In the genomic region with DNA sequence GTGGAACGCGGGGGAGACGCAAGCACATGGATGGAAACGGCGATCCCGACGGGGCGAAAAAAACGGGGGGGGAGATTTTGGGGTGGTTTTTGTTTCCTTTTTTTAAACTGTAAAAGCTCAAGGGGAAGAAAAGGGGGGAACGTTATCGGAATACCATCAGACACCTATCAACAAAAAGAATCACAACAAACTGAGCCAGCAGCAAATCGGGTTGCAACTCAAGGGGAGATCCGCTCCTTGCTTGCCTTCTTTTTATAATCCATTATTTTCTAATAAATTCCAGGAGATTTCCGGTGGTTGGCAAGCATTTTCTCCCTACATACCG, we compare ENCODE assay signal across 8 cellular contexts. TPM values are rescaled to one million over a fixed set of nuclear protein-coding genes. Genes with fewer than 3 reads are reported as not detected.
DNase-seq lines count a peak whose midpoint lies in the region; ATAC-seq, FAIRE-seq and TF ChIP-seq lines count a peak whose summit lies in the region.

No MANE protein-coding gene starts in this region.

- peak; percentile 15 for FAIRE-seq in endothelial cell of umbilical vein (lab: Jason Lieb, UNC)

- H3K9me2 ChIP-seq in OCI-LY7 (ENCODE audit: insufficient read depth, low read length) = no peaks in the 10 kb centered on the region

- TF ChIP-seq POLR2A in endothelial cell of umbilical vein (IDR thresholded peaks at IDR 0.05; ENCODE audit: low read depth, low read length) = no peak

- H3K9me1 ChIP-seq in endothelial cell of umbilical vein (replicated peaks; ENCODE audit: control insufficient read depth, extremely low read depth, insufficient read depth, low read length) = no peaks in the 10 kb centered on the region

- no peaks in the 10 kb centered on the region for H3K9me3 ChIP-seq in OCI-LY7 (ENCODE audit: low read length)
- H3K9me3 ChIP-seq in endothelial cell of umbilical vein (replicated peaks; ENCODE audit: control insufficient read depth, insufficient read depth, low read length) = no peaks in the 10 kb centered on the region
- no peaks in the 10 kb centered on the region for H3K9me3 ChIP-seq in osteoblast (ENCODE audit: low read depth, low read length)

- DNase-seq in CMK (ENCODE audit: low read depth) (peak; percentile 33), OCI-LY7 (ENCODE audit: low spot score) (no peak), endothelial cell of umbilical vein (ENCODE audit: low read depth, low spot score) (no peak), osteoblast (ENCODE audit: insufficient read length, low spot score, missing footprints) (no peak), activated gamma-delta T cell (lab: John Stamatoyannopoulos, UW) (no peak), hippocampal formation (lab: John Stamatoyannopoulos, UW) (no peak)
- no peak for DNase-seq in activated CD4-positive, CD25-positive, alpha-beta regulatory T cell treated with anti-CD3 and anti-CD28 coated beads, Interleukin-2, amount 50 U/mL, for 72 hours

- no peaks in the 10 kb centered on the region for H3K79me2 ChIP-seq in OCI-LY7 (ENCODE audit: insufficient read depth, low read depth, low read length)
- H3K79me2 ChIP-seq in endothelial cell of umbilical vein (ENCODE audit: control insufficient read depth, insufficient read depth, low read length) = peaks cover 34% of the 10 kb centered on the region
- H3K79me2 ChIP-seq in osteoblast (ENCODE audit: insufficient read depth, low read length) = no peaks in the 10 kb centered on the region

- H3K27ac ChIP-seq in OCI-LY7 (ENCODE audit: low read depth, low read length, poor library complexity, severe bottlenecking) (peak overlapping the region; percentile 52), endothelial cell of umbilical vein (ENCODE audit: insufficient read depth, low read depth, low read length) (peak overlapping the region; percentile 99), osteoblast (ENCODE audit: low read depth, low read length) (peak overlapping the region; percentile 49)

- TF ChIP-seq CTCF in OCI-LY7 (conservative IDR thresholded peaks at IDR 0.05; ENCODE audit: low read length) (no peak), endothelial cell of umbilical vein (IDR thresholded peaks at IDR 0.05; ENCODE audit: extremely low read depth in 1 of 2, insufficient read depth in 1 of 2, low read depth in 1 of 2, low read length in 2 of 2) (no peak), osteoblast (IDR thresholded peaks at IDR 0.05; ENCODE audit: extremely low read depth, low read depth, low read length) (no peak)

- H3K9ac ChIP-seq in endothelial cell of umbilical vein (replicated peaks; ENCODE audit: extremely low read depth, insufficient read depth, low read length) = peak overlapping the region; percentile 99

- H3K36me3 ChIP-seq in OCI-LY7 (ENCODE audit: insufficient read depth, low read length) (no peaks in the 10 kb centered on the region), endothelial cell of umbilical vein (ENCODE audit: control insufficient read depth in 2 of 2, extremely low read depth in 1 of 2, insufficient read depth in 2 of 2, low read length in 2 of 2) (no peaks in the 10 kb centered on the region), osteoblast (ENCODE audit: insufficient read depth, low read length) (no peaks in the 10 kb centered on the region)

- peak overlapping the region; percentile 81 for H3K4me2 ChIP-seq in OCI-LY7 (ENCODE audit: low read length)
- peak overlapping the region; percentile 95 for H3K4me2 ChIP-seq in endothelial cell of umbilical vein (ENCODE audit: insufficient read depth, low read length)
- peak overlapping the region; percentile 98 for H3K4me2 ChIP-seq in osteoblast (ENCODE audit: insufficient read depth, low read length)

- intact Hi-C loops in OCI-LY7 (cut with micrococcal nuclease; ENCODE audit: unreplicated experiment) (loop anchor here (5.0 to 10.0 kb wide), 5 partner anchors 101 to 1136 kb away; partner anchors contain the start of genes NOCT, RAB33B and SETD7), endothelial cell of umbilical vein (cut with micrococcal nuclease) (loop anchor here (5.0 kb wide), 1 partner anchor 219 kb away; the partner anchor contains the start of gene SCOC)

- CTCF ChIA-PET in OCI-LY7 (lab: Charles Lee; ENCODE audit: unreplicated experiment) = no interaction called here
- CTCF ChIA-PET in endothelial cell of umbilical vein (lab: Charles Lee) = interaction anchor here (0.6 to 5.1 kb wide), 14 partner anchors 10 to 421 kb away, joined by 3 to 65 read pairs (median 6); no protein-coding TSS in a partner anchor

- ATAC-seq in HG02885 (IDR thresholded peaks at IDR 0.05; ENCODE audit: poor library complexity, unreplicated experiment) = no peak

- dilution Hi-C loops in endothelial cell of umbilical vein (cut with MboI; ENCODE audit: extremely low pct_ligation_motif_present, low sequenced_read_pairs) = no loop called here

- H3K4me1 ChIP-seq in OCI-LY7 (ENCODE audit: insufficient read depth, low read length, poor library complexity, severe bottlenecking) (peaks cover 53% of the 10 kb centered on the region), endothelial cell of umbilical vein (ENCODE audit: control insufficient read depth, extremely low read depth, insufficient read depth, low read length) (peaks cover 10% of the 10 kb centered on the region), osteoblast (ENCODE audit: insufficient read depth, low read length) (peaks cover 10% of the 10 kb centered on the region)

- POLR2A ChIA-PET in OCI-LY7 (lab: Charles Lee) (interaction anchor here (0.7 to 1.0 kb wide), 2 partner anchors 56 to 90 kb away, joined by 3 read pairs; no protein-coding TSS in a partner anchor), endothelial cell of umbilical vein (lab: Charles Lee) (interaction anchor here (0.7 to 1.4 kb wide), 8 partner anchors 15 to 413 kb away, joined by 3 to 5 read pairs (median 4); no protein-coding TSS in a partner anchor)

- BruUV-seq in OCI-LY7 (replicated peaks; lab: Mats Ljungman, UMichigan) = no TSS peak
- no TSS peak for BruUV-seq in endothelial cell of umbilical vein (replicated peaks; lab: Mats Ljungman, UMichigan)

- H3K4me3 ChIP-seq in OCI-LY7 (ENCODE audit: low read depth, low read length, poor library complexity, severe bottlenecking) (peak overlapping the region; percentile 72), endothelial cell of umbilical vein (replicated peaks in 1 of 3; ENCODE audit: insufficient read depth in 1 of 3, low read depth in 1 of 3, low read length in 3 of 3) (peak overlapping the region; percentile 61 to 91 (median 64)), osteoblast (ENCODE audit: insufficient read depth, low read length) (peak overlapping the region; percentile 80)

- H4K20me1 ChIP-seq in OCI-LY7 (ENCODE audit: insufficient read depth, low read length) (no peaks in the 10 kb centered on the region), endothelial cell of umbilical vein (replicated peaks; ENCODE audit: control insufficient read depth, extremely low read depth, insufficient read depth, low read length) (no peaks in the 10 kb centered on the region), osteoblast (ENCODE audit: insufficient read depth, low read length) (no peaks in the 10 kb centered on the region)

- H2AFZ ChIP-seq in OCI-LY7 (ENCODE audit: low read length) (peak overlapping the region; percentile 95), endothelial cell of umbilical vein (ENCODE audit: low read depth, low read length) (peak overlapping the region; percentile 52), osteoblast (ENCODE audit: low read length) (peak overlapping the region; percentile 87)

- H3K27me3 ChIP-seq in endothelial cell of umbilical vein (ENCODE audit: control insufficient read depth in 2 of 2, insufficient read depth in 2 of 2, low read length in 2 of 2) = no peaks in the 10 kb centered on the region
- peaks cover 10% of the 10 kb centered on the region for H3K27me3 ChIP-seq in osteoblast (ENCODE audit: insufficient read depth, low read length)

TF ChIP-seq in endothelial cell of umbilical vein, 7 proteins besides CTCF, POLR2A, EP300 and RAD21:
- TF ChIP-seq JUN (IDR thresholded peaks at IDR 0.05; ENCODE audit: borderline replicate concordance, insufficient read depth, insufficient read length, low read depth) (no peak), GATA2 (IDR thresholded peaks at IDR 0.05; ENCODE audit: insufficient read depth, insufficient read length, low read depth, low read length) (no peak), MYC (IDR thresholded peaks at IDR 0.05; ENCODE audit: low read depth, low read length) (no peak), MAX (IDR thresholded peaks at IDR 0.05; ENCODE audit: insufficient read depth, insufficient read length) (no peak), EZH2 (IDR thresholded peaks at IDR 0.05; ENCODE audit: borderline replicate concordance, low read depth, low read length, severe bottlenecking) (no peak), POLR2AphosphoS5 (IDR thresholded peaks at IDR 0.05; ENCODE audit: insufficient read depth, low read depth, low read length) (no peak), FOS (IDR thresholded peaks at IDR 0.05; ENCODE audit: borderline replicate concordance, insufficient read depth, low read length) (no peak)

RNA-seq across cellular contexts. Expression of gene MAML3, which starts 0.6 kb away (rescaled TPM):
- total RNA-seq in OCI-LY7 (2014; rRNA removed; shearing (Covaris generic)) = 1.2 and 1.8 TPM in 2 replicates
- total RNA-seq in OCI-LY7 (2022) = 0.74 and 0.80 TPM in 2 replicates
- 20.1 and 20.3 TPM in 2 replicates for total RNA-seq in endothelial cell of umbilical vein
- 13.1 and 14.0 TPM in 2 replicates for polyA plus RNA-seq in endothelial cell of umbilical vein
- polyA plus RNA-seq in endothelial cell of umbilical vein (2011; cell fraction: cytosol; rRNA removed) = 11.6 TPM in 2 replicates
- 21.1 and 27.4 TPM in 2 replicates for polyA plus RNA-seq in endothelial cell of umbilical vein (2011; cell fraction: nucleus; rRNA removed)
- polyA plus RNA-seq in endothelial cell of umbilical vein (2012) = 8.1 and 10.2 TPM in 2 replicates
- polyA minus RNA-seq in endothelial cell of umbilical vein = 24.5 and 26.5 TPM in 2 replicates
- 1.1 TPM for polyA minus RNA-seq in endothelial cell of umbilical vein (2011; cell fraction: cytosol; rRNA and poly(A)+ RNA removed)
- polyA minus RNA-seq in endothelial cell of umbilical vein (2011; cell fraction: nucleus; rRNA and poly(A)+ RNA removed) = 55.7 and 61.8 TPM in 2 replicates
- 0.59 and 0.72 TPM in 2 replicates for total RNA-seq in osteoblast

Comparison
In these comparisons a context has a peak if more than half of its experiments do, and no peak if none do; other contexts are left out.
1. H3K27ac ChIP-seq: peak in every context shown above with its lines; median percentile 99 in endothelial cell of umbilical vein; 52 in OCI-LY7; 49 in osteoblast.